In the genomic region with DNA sequence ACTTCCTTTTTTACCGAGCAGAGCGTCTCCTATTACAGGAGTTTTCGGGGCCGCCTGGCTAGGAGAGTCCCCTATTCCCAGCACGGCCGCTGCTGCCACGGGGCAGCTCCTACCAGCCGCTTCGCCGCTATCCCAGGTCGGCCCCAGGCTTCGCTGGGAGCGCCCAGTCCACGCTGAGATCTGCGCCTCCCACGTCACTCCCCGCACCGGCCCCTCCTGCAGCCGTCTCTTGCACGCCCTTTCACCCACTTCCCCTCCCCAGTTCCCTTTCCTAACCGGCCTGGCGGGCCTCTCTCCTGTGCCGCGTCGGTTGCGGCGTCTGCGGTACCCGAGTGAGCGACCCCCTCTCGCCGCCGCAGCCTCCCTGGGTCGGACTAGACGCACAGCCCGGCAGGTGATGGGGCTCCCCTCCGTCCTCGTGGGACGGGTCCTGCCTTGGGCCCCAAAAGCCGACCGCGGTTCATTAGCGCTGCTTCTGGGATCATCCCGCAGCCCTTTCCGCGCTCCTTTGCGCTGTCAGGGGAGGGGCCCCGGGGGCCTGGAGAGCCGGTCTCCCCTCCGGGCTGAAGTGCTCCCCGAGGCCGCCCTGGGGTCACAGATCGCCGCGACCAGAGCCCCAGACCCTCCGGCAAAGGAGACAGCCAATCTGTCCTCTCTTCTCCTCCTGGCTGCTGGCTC, we compare ENCODE assay signal across 9 cellular contexts.
A peak's percentile ranks its signal among the peaks of the same experiment; 100 is the strongest.
DNase-seq lines count a peak whose midpoint lies in the region; ATAC-seq and TF ChIP-seq lines count a peak whose summit lies in the region.
"Had no signal": no experiment of that assay in that cellular context is flagged by ENCODE, and none has a peak within 500 bp of the region (broad histone marks: within the 10 kb centered on the region; RNA-seq: fewer than 3 reads in every experiment).

No MANE protein-coding gene starts in this region.

- DNase-seq in GM06990 (ENCODE audit: extremely low read depth, insufficient read length) (peak; percentile 79), NOMO-1 treated with DMSO at 0.1 percent for 48 hours (lab: John Stamatoyannopoulos, UW; ENCODE audit: unreplicated experiment) (peak; percentile 80), heart left ventricle (peak; percentile 73 to 85 (median 76)), RPMI8226 (no peak), SHP77 treated with DMSO at 0.1 percent for 48 hours (lab: John Stamatoyannopoulos, UW) (no peak)
- DNase-seq in activated T-cell treated with anti-CD3 and anti-CD28 coated beads, Interleukin-2, amount 50 U/mL, for 24 hours: peak; percentile 74
- DNase-seq in stimulated activated CD4-positive, alpha-beta T cell treated with anti-CD3 and anti-CD28 coated beads, Interleukin-15, amount 100 ng/mL, for 1 hour (ENCODE audit: low read depth in 1 of 2, low spot score in 1 of 2): peak; percentile 29 to 47
- DNase-seq: IMR-90 had no signal

- H3K4me3 Mint-ChIP-seq in activated T-cell treated with anti-CD3 and anti-CD28 coated beads, Interleukin-2, amount 50 U/mL, for 24 hours: peak overlapping the region; percentile 83

- no peaks in the 10 kb centered on the region for H3K9me3 ChIP-seq in heart left ventricle

- H3K27me3 ChIP-seq in GM06990 (replicated peaks; ENCODE audit: control insufficient read depth, insufficient read depth, low read length) (no peaks in the 10 kb centered on the region), heart left ventricle (peaks cover 0 to 15% (median 0%) of the 10 kb centered on the region in 9 donors)

- H3K27ac Mint-ChIP-seq in activated T-cell treated with anti-CD3 and anti-CD28 coated beads, Interleukin-2, amount 50 U/mL, for 24 hours: peak overlapping the region; percentile 88

- peak overlapping the region; percentile 57 to 94 (median 78) for H3K27ac ChIP-seq in heart left ventricle

- H3K27me3 Mint-ChIP-seq in activated T-cell treated with anti-CD3 and anti-CD28 coated beads, Interleukin-2, amount 50 U/mL, for 24 hours: no peaks in the 10 kb centered on the region

- no peak for TF ChIP-seq POLR2A in heart left ventricle (IDR thresholded peaks at IDR 0.05)

- no peaks in the 10 kb centered on the region for H3K9me3 Mint-ChIP-seq in activated T-cell treated with anti-CD3 and anti-CD28 coated beads, Interleukin-2, amount 50 U/mL, for 24 hours

- H3K36me3 Mint-ChIP-seq in activated T-cell treated with anti-CD3 and anti-CD28 coated beads, Interleukin-2, amount 50 U/mL, for 24 hours (ENCODE audit: low read depth): peaks cover 6% of the 10 kb centered on the region

- H3K4me3 ChIP-seq in GM06990 (replicated peaks; ENCODE audit: low read depth, low read length) (peak overlapping the region; percentile 69), heart left ventricle (peak overlapping the region in 11 of 12 donors; percentile 10 to 71 (median 53))

- H3K4me1 Mint-ChIP-seq in activated T-cell treated with anti-CD3 and anti-CD28 coated beads, Interleukin-2, amount 50 U/mL, for 24 hours (ENCODE audit: low read depth): peaks cover 50% of the 10 kb centered on the region

- intact Hi-C loops in heart left ventricle (cut with DNase I): no loop called here

- no peaks in the 10 kb centered on the region for H3K36me3 ChIP-seq in GM06990 (ENCODE audit: control insufficient read depth, insufficient read depth, low read length)
- no peaks in the 10 kb centered on the region for H3K36me3 ChIP-seq in heart left ventricle

- TF ChIP-seq CTCF in GM06990 (IDR thresholded peaks at IDR 0.05; ENCODE audit: insufficient read depth, low read length, poor library complexity, severe bottlenecking) (no peak), heart left ventricle (IDR thresholded peaks at IDR 0.05) (no peak)

- 35 to 55% (median 45%) methylated on average over 52 to 56 of the region's 56 CpGs for WGBS in heart left ventricle, 4 donors

- H3K4me1 ChIP-seq in heart left ventricle: peaks cover 0 to 20% (median 0%) of the 10 kb centered on the region in 12 donors

- ATAC-seq in HG02588 (IDR thresholded peaks at IDR 0.05; ENCODE audit: unreplicated experiment) (peak; percentile 52), heart left ventricle (peak; percentile 72 to 94 (median 87))

Comparison
In these comparisons a context has a peak if more than half of its experiments do, and no peak if none do; other contexts are left out.
1. DNase-seq: peak in GM06990 (single experiment), NOMO-1 treated with DMSO at 0.1 percent for 48 hours (single experiment), activated T-cell treated with anti-CD3 and anti-CD28 coated beads, Interleukin-2, amount 50 U/mL, for 24 hours (single experiment), heart left ventricle (5 of 5) and stimulated activated CD4-positive, alpha-beta T cell treated with anti-CD3 and anti-CD28 coated beads, Interleukin-15, amount 100 ng/mL, for 1 hour (2 of 2); none in RPMI8226 (single experiment) and SHP77 treated with DMSO at 0.1 percent for 48 hours (single experiment).